In the genomic region with DNA sequence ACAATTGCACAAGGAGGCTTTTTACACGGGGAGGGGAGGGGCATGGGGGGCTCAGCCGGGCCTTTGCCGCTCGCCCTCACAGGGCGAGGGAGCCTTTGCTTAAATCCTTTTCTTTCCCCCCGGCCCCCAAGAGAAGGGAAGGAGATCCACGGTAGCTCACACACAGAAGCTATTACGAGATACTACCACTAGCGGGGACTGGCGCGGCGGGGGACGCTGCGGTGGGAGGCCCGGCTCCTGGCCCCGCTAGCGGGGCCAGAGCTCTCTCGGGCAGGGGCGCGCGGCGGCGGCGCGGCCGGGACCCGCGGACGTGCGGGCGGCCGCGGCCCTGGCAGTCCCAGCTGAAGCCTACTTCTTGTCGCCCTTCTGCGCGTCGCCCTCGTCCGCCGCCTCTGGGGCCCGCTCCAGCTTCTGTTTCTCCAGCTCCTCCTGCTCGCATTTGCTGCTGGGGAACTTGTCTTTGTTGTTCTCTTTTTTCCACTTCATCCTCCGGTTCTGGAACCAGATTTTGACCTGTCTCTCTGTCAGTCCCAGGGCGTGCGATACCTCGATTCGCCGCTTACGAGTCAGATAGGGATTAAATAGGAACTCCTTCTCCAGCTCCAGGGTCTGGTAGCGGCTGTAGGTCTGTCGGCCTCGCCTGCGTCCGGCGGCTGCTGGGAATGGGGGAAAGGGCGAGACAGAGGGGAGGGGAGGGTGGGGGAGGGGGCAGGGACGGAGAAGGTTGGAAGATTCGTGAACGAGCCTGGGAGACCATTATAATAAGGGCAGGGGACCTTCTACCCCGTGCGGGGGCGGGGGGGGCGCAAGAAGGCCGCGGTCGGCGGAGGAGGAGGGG, we compare ENCODE assay signal across 1 cellular context.
TF ChIP-seq lines count a peak whose summit lies in the region.

No MANE protein-coding gene starts in this region.

TF ChIP-seq in SK-N-SH, 30 proteins besides CTCF, POLR2A, EP300 and RAD21:
- no peak for TF ChIP-seq EZH2phosphoT487 (IDR thresholded peaks at IDR 0.05; ENCODE audit: borderline replicate concordance, low read depth)
- TF ChIP-seq, protein P1, sequence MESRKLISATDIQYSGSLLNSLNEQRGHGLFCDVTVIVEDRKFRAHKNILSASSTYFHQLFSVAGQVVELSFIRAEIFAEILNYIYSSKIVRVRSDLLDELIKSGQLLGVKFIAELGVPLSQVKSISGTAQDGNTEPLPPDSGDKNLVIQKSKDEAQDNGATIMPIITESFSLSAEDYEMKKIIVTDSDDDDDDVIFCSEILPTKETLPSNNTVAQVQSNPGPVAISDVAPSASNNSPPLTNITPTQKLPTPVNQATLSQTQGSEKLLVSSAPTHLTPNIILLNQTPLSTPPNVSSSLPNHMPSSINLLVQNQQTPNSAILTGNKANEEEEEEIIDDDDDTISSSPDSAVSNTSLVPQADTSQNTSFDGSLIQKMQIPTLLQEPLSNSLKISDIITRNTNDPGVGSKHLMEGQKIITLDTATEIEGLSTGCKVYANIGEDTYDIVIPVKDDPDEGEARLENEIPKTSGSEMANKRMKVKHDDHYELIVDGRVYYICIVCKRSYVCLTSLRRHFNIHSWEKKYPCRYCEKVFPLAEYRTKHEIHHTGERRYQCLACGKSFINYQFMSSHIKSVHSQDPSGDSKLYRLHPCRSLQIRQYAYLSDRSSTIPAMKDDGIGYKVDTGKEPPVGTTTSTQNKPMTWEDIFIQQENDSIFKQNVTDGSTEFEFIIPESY (IDR thresholded peaks at IDR 0.05; ENCODE audit: borderline replicate concordance, low read depth) = no peak
- TF ChIP-seq FOXJ3 (CRISPR knock-in tag; IDR thresholded peaks at IDR 0.05) = no peak
